In genomic region chr2:239638376-239638775, GRCh38 we compare ENCODE assay signal across 9 cellular contexts.
"Had no signal": no experiment of that assay in that cellular context is flagged by ENCODE, and none has a peak within 500 bp of the region (broad histone marks: within the 10 kb centered on the region; RNA-seq: fewer than 3 reads in every experiment).

No MANE protein-coding gene starts in this region.

- H3K4me1 ChIP-seq: HAP-1 had no signal

- H3K9me3 ChIP-seq: HAP-1 had no signal

- H3K36me3 ChIP-seq: HAP-1 had no signal

- H3K4me1 Mint-ChIP-seq: IgD-negative memory B cell had no signal

- H3K4me3 Mint-ChIP-seq: HFFc6, IgD-negative memory B cell had no signal

- ATAC-seq: HCT116, HepG2 had no signal

- DNase-seq: GM23248, GOT3, H7, HFFc6 had no signal

- H3K27ac Mint-ChIP-seq: HFFc6, IgD-negative memory B cell had no signal

- H3K4me3 ChIP-seq: GM23248, HAP-1 had no signal

- H3K36me3 Mint-ChIP-seq: IgD-negative memory B cell had no signal

- H2AFZ ChIP-seq: GM23248 had no signal

- H3K27ac ChIP-seq: GM23248, HL-60 had no signal

- H3K9ac ChIP-seq: GM23248 had no signal
